In genomic region chr1:85277802-85278201, GRCh38 we compare ENCODE assay signal across 16 cellular contexts. TPM values are rescaled to one million over a fixed set of nuclear protein-coding genes. Genes with fewer than 3 reads are reported as not detected.
DNase-seq lines count a peak whose midpoint lies in the region; ATAC-seq and TF ChIP-seq lines count a peak whose summit lies in the region.
"Had no signal": no experiment of that assay in that cellular context is flagged by ENCODE, and none has a peak within 500 bp of the region (broad histone marks: within the 10 kb centered on the region; RNA-seq: fewer than 3 reads in every experiment).

No MANE protein-coding gene starts in this region.

- H3K27ac ChIP-seq in breast epithelium (peak overlapping the region; percentile 97), RWPE2 (ENCODE audit: poor library complexity, severe bottlenecking) (peak overlapping the region; percentile 86), epithelial cell of prostate (peak overlapping the region; percentile 96), transverse colon (peak overlapping the region; percentile 68 to 100 (median 89)), ascending aorta (peak overlapping the region in 1 of 2 donors; percentile 70)

- H3K27me3 ChIP-seq in breast epithelium, result no peaks in the 10 kb centered on the region
- H3K27me3 ChIP-seq in RWPE2 (ENCODE audit: insufficient read depth, poor library complexity, severe bottlenecking), result no peaks in the 10 kb centered on the region
- no peaks in the 10 kb centered on the region for H3K27me3 ChIP-seq in transverse colon
- no peaks in the 10 kb centered on the region for H3K27me3 ChIP-seq in ascending aorta

- 80 to 86% methylated on average over 4 of the region's 4 CpGs for whole genome bisulfite sequencing in transverse colon (ENCODE audit: low coverage in 1 of 2), 2 donors

- no peaks in the 10 kb centered on the region for H3K9me3 ChIP-seq in breast epithelium
- H3K9me3 ChIP-seq in RWPE2 (ENCODE audit: severe bottlenecking), result no peaks in the 10 kb centered on the region
- no peaks in the 10 kb centered on the region for H3K9me3 ChIP-seq in transverse colon
- H3K9me3 ChIP-seq in ascending aorta, result no peaks in the 10 kb centered on the region

- intact Hi-C loops in breast epithelium (cut with DNase I; ENCODE audit: low total_unique reads) (no loop called here), MCF 10A (cut with micrococcal nuclease) (no loop called here), transverse colon (cut with DNase I; ENCODE audit: low total_unique reads) (no loop called here), ascending aorta (cut with DNase I) (loop anchor here (5.0 to 10.0 kb wide), 3 partner anchors 773 to 1637 kb away; partner anchors contain the start of genes GNG5, HS2ST1, SELENOF and SPATA1)

- H3K4me3 ChIP-seq in breast epithelium, result no peak overlapping the region
- no peak overlapping the region for H3K4me3 ChIP-seq in RWPE2 (ENCODE audit: severe bottlenecking)
- no peak overlapping the region for H3K4me3 ChIP-seq in transverse colon
- no peak overlapping the region for H3K4me3 ChIP-seq in ascending aorta

- peaks cover 8% of the 10 kb centered on the region for H3K36me3 Mint-ChIP-seq in MCF 10A (ENCODE audit: insufficient read depth, unreplicated experiment)

- in situ Hi-C loops in transverse colon (cut with MboI; ENCODE audit: low pct_ligation_motif_present in 1 of 4, low pct_unique_long_range_greater_than_20kb in 1 of 4, low sequenced_read_pairs in 3 of 4), result no loop called here

- H3K27me3 Mint-ChIP-seq in MCF 10A (ENCODE audit: insufficient read depth, unreplicated experiment), result no peaks in the 10 kb centered on the region
- H3K27me3 Mint-ChIP-seq: activated naive CD8-positive, alpha-beta T cell treated with anti-CD3 and anti-CD28 coated beads, Interleukin-2, amount 50 U/mL, for 24 hours had no signal

- CTCF ChIA-PET in MCF 10A (lab: Yijun Ruan, JAX), result interaction anchor here (0.6 to 4.0 kb wide), 5 partner anchors 19 to 304 kb away, joined by 3 to 42 read pairs (median 5); partner anchors contain the start of gene C1orf52

- H3K4me1 Mint-ChIP-seq in MCF 10A (ENCODE audit: insufficient read depth, unreplicated experiment), result peaks cover 37% of the 10 kb centered on the region

- H3K4me1 ChIP-seq in breast epithelium (peaks cover 0 to 9% of the 10 kb centered on the region in 2 donors), RWPE2 (ENCODE audit: insufficient read depth, poor library complexity, severe bottlenecking) (peaks cover 33% of the 10 kb centered on the region), transverse colon (peaks cover 17 to 56% (median 42%) of the 10 kb centered on the region in 4 donors), ascending aorta (peaks cover 8 to 15% of the 10 kb centered on the region in 2 donors)

- no peak for TF ChIP-seq EP300 in transverse colon (IDR thresholded peaks at IDR 0.05; ENCODE audit: low read depth)

- TF ChIP-seq CTCF in breast epithelium (IDR thresholded peaks at IDR 0.05) (no peak), MCF 10A (IDR thresholded peaks at IDR 0.05; ENCODE audit: unreplicated experiment) (no peak), RWPE2 (IDR thresholded peaks at IDR 0.05; ENCODE audit: poor library complexity, severe bottlenecking) (no peak), transverse colon (IDR thresholded peaks at IDR 0.05) (no peak), ascending aorta (IDR thresholded peaks at IDR 0.05) (no peak)

- no peak overlapping the region for H3K27ac Mint-ChIP-seq in MCF 10A (ENCODE audit: low read depth, unreplicated experiment)
- H3K27ac Mint-ChIP-seq: activated naive CD8-positive, alpha-beta T cell treated with anti-CD3 and anti-CD28 coated beads, Interleukin-2, amount 50 U/mL, for 24 hours had no signal

- BruUV-seq in MCF 10A (replicated peaks; lab: Mats Ljungman, UMichigan), result no TSS peak

- no peak for TF ChIP-seq POLR2A in breast epithelium (IDR thresholded peaks at IDR 0.05)
- no peak for TF ChIP-seq POLR2A in transverse colon (IDR thresholded peaks at IDR 0.05)

- DNase-seq in breast epithelium (ENCODE audit: low spot score in 2 of 2) (no peak), MCF 10A (ENCODE audit: unreplicated experiment) (no peak), RWPE2 (ENCODE audit: low spot score) (no peak), epithelial cell of prostate (ENCODE audit: low read depth, low spot score) (no peak), transverse colon (no peak), medulla oblongata (ENCODE audit: extremely low spot score) (no peak), ascending aorta (ENCODE audit: low spot score in 2 of 2) (no peak)
- DNase-seq: activated CD4-positive, alpha-beta T cell treated with anti-CD3 and anti-CD28 coated beads, Interleukin-2, amount 50 U/mL, for 4 hours; activated naive CD8-positive, alpha-beta T cell treated with anti-CD3 and anti-CD28 coated beads, Interleukin-2, amount 50 U/mL, for 24 hours; activated T-cell treated with anti-CD3 and anti-CD28 coated beads, Interleukin-2, amount 50 U/mL, for 1 hour; Calu3; effector CD4-positive, alpha-beta T cell; NCI-H187 treated with DMSO at 0.1 percent for 48 hours had no signal

- ATAC-seq in RWPE2 (ENCODE audit: low read depth) (no peak), HG03342 (IDR thresholded peaks at IDR 0.05; ENCODE audit: unreplicated experiment) (no peak)
- ATAC-seq: activated naive CD8-positive, alpha-beta T cell treated with anti-CD3 and anti-CD28 coated beads, Interleukin-2, amount 50 U/mL, for 24 hours; GM12878; right cardiac atrium had no signal

- H3K9me3 Mint-ChIP-seq in MCF 10A (ENCODE audit: unreplicated experiment), result no peaks in the 10 kb centered on the region
- H3K9me3 Mint-ChIP-seq: activated naive CD8-positive, alpha-beta T cell treated with anti-CD3 and anti-CD28 coated beads, Interleukin-2, amount 50 U/mL, for 24 hours had no signal

- H3K36me3 ChIP-seq in breast epithelium, result no peaks in the 10 kb centered on the region
- peaks cover 22% of the 10 kb centered on the region for H3K36me3 ChIP-seq in RWPE2 (ENCODE audit: low read depth)
- H3K36me3 ChIP-seq in transverse colon, result no peaks in the 10 kb centered on the region
- no peaks in the 10 kb centered on the region for H3K36me3 ChIP-seq in ascending aorta

- H3K4me3 Mint-ChIP-seq in MCF 10A (ENCODE audit: unreplicated experiment), result no peak overlapping the region

- POLR2A ChIA-PET in MCF 10A (lab: Yijun Ruan, JAX), result interaction anchor here (0.5 to 12.8 kb wide), 10 partner anchors 10 to 772 kb away, joined by 3 to 271 read pairs (median 6); partner anchors contain the start of genes C1orf52, SPATA1 and SYDE2

RNA-seq across cellular contexts. Expression of gene BCL10, which starts 1.4 kb away (rescaled TPM):
- 10 to 100 TPM; 16.5 to 23.6 (median 17.7) TPM for total RNA-seq in breast epithelium
- 43.9 and 55.8 TPM in 2 replicates for total RNA-seq in MCF 10A (2022)
- 10 to 100 TPM; 34.2 to 65.5 (median 56.5) TPM for total RNA-seq in transverse colon
- 3.7 TPM for total RNA-seq in ascending aorta

RNA-seq across cellular contexts. Expression of gene C1orf52, which starts 18.3 kb away (rescaled TPM):
- total RNA-seq in breast epithelium (10 to 100 TPM; 11.6 to 21.6 (median 15.0) TPM), MCF 10A (2022) (29.6 and 31.7 TPM in 2 replicates), transverse colon (10 to 100 TPM in 3 of 4 donors, 1 to 10 TPM in 1; 7.4 to 42.6 (median 14.9) TPM), ascending aorta (2.3 TPM)
